23 cellular contexts compared by ENCODE assay signal in genomic region chr11:82092904-82093303, GRCh38.
"Had no signal": no experiment of that assay in that cellular context is flagged by ENCODE, and none has a peak within 500 bp of the region (broad histone marks: within the 10 kb centered on the region; RNA-seq: fewer than 3 reads in every experiment).

No MANE protein-coding gene starts in this region.

- H3K4me3 ChIP-seq: dorsolateral prefrontal cortex, esophagus muscularis mucosa, gastrocnemius medialis, left ventricle myocardium inferior, lower lobe of right lung, psoas muscle, right lobe of liver, tibial artery, upper lobe of left lung, uterus had no signal

- H3K4me1 ChIP-seq: esophagus muscularis mucosa, gastrocnemius medialis, left ventricle myocardium inferior, lower lobe of right lung, psoas muscle, right lobe of liver, tibial artery, upper lobe of left lung, uterus had no signal

- H3K36me3 ChIP-seq: esophagus muscularis mucosa, gastrocnemius medialis, left ventricle myocardium inferior, lower lobe of right lung, right lobe of liver, tibial artery, upper lobe of left lung, uterus had no signal

- H3K27me3 ChIP-seq: dorsolateral prefrontal cortex, esophagus muscularis mucosa, gastrocnemius medialis, right lobe of liver, tibial artery, upper lobe of left lung, uterus had no signal

- H3K9me3 ChIP-seq: esophagus muscularis mucosa, gastrocnemius medialis, left ventricle myocardium inferior, lower lobe of right lung, psoas muscle, right lobe of liver, tibial artery, upper lobe of left lung, uterus had no signal

- H3K4me3 Mint-ChIP-seq: immature natural killer cell; memory B cell; naive thymus-derived CD4-positive, alpha-beta T cell; nephron progenitor cell; stimulated activated memory B cell treated with anti-CD40 and anti-IgM and Interleukin-4, amounts not matched to agents 10 μg/mL and 1 μg/mL and 100 μg/mL, for 72 hours; stimulated activated naive CD8-positive, alpha-beta T cell treated with anti-CD3 and anti-CD28 coated beads, Interleukin-15, Interleukin-2, amounts not matched to agents 100 ng/mL and 50 ng/mL, for 24 hours had no signal

- H3K9me3 Mint-ChIP-seq: nephron progenitor cell; stimulated activated naive CD8-positive, alpha-beta T cell treated with anti-CD3 and anti-CD28 coated beads, Interleukin-15, Interleukin-2, amounts not matched to agents 100 ng/mL and 50 ng/mL, for 24 hours had no signal

- H3K27ac Mint-ChIP-seq: immature natural killer cell; memory B cell; naive thymus-derived CD4-positive, alpha-beta T cell; nephron progenitor cell; stimulated activated memory B cell treated with anti-CD40 and anti-IgM and Interleukin-4, amounts not matched to agents 10 μg/mL and 1 μg/mL and 100 μg/mL, for 72 hours; stimulated activated naive CD8-positive, alpha-beta T cell treated with anti-CD3 and anti-CD28 coated beads, Interleukin-15, Interleukin-2, amounts not matched to agents 100 ng/mL and 50 ng/mL, for 24 hours had no signal

- H3K4me1 Mint-ChIP-seq: immature natural killer cell; memory B cell; nephron progenitor cell; stimulated activated memory B cell treated with anti-CD40 and anti-IgM and Interleukin-4, amounts not matched to agents 10 μg/mL and 1 μg/mL and 100 μg/mL, for 72 hours had no signal

- DNase-seq: cortex of kidney; dorsolateral prefrontal cortex; effector CD8-positive, alpha-beta T cell; gastrocnemius medialis; immature natural killer cell; left ventricle myocardium inferior; lower lobe of right lung; naive thymus-derived CD4-positive, alpha-beta T cell; nephron progenitor cell; psoas muscle; retina; right lobe of liver; stimulated activated CD4-positive, alpha-beta T cell treated with anti-CD3 and anti-CD28 coated beads, Interleukin-15, amount 100 ng/mL, for 24 hours; stimulated activated CD4-positive, alpha-beta T cell treated with anti-CD3 and anti-CD28 coated beads, Interleukin-1b, Interleukin-23, amount 100 ng/mL, for 48 hours; stimulated activated CD4-positive, alpha-beta T cell treated with anti-CD3 and anti-CD28 coated beads, Interleukin-4, amount 100 ng/mL, for 24 hours; tibial artery; upper lobe of left lung; uterus had no signal

- ATAC-seq: gastrocnemius medialis; lower lobe of right lung; naive thymus-derived CD4-positive, alpha-beta T cell; psoas muscle; right lobe of liver; stimulated activated memory B cell treated with anti-CD40 and anti-IgM and Interleukin-4, amounts not matched to agents 10 μg/mL and 1 μg/mL and 100 μg/mL, for 72 hours had no signal

- H3K27me3 Mint-ChIP-seq: memory B cell; stimulated activated memory B cell treated with anti-CD40 and anti-IgM and Interleukin-4, amounts not matched to agents 10 μg/mL and 1 μg/mL and 100 μg/mL, for 72 hours had no signal

- H3K36me3 Mint-ChIP-seq: immature natural killer cell; memory B cell; naive thymus-derived CD4-positive, alpha-beta T cell; stimulated activated memory B cell treated with anti-CD40 and anti-IgM and Interleukin-4, amounts not matched to agents 10 μg/mL and 1 μg/mL and 100 μg/mL, for 72 hours had no signal

- H3K27ac ChIP-seq: dorsolateral prefrontal cortex, epithelial cell of prostate, esophagus muscularis mucosa, gastrocnemius medialis, left ventricle myocardium inferior, lower lobe of right lung, psoas muscle, right lobe of liver, tibial artery, upper lobe of left lung, uterus had no signal
